ENCODE assay signal across 25 cellular contexts in genomic region chr3:39721076-39721475, GRCh38.
DNase-seq lines count a peak whose midpoint lies in the region.
"Had no signal": no experiment of that assay in that cellular context is flagged by ENCODE, and none has a peak within 500 bp of the region (broad histone marks: within the 10 kb centered on the region; RNA-seq: fewer than 3 reads in every experiment).

No MANE protein-coding gene starts in this region.

- no peaks in the 10 kb centered on the region for H3K9me3 ChIP-seq in HUES64 (ENCODE audit: insufficient read depth, low read depth, low read length)
- H3K9me3 ChIP-seq: Caco-2, MG63, SJSA1 had no signal

- H3K27ac Mint-ChIP-seq in activated T-helper 2 cell treated with anti-CD3 and anti-CD28 coated beads, Interferon-gamma antibody, Interleukin-2, Interleukin-4, amounts not matched to agents 10 μg/mL and 5 μg/mL and 100 μg/mL, durations not matched to agents 14 hours and 24 hours and 36 hours = no peak overlapping the region
- H3K27ac Mint-ChIP-seq: B cell; CD8-positive, alpha-beta T cell; H9 had no signal

- no peak overlapping the region for H2BK5ac ChIP-seq in mesendoderm (ENCODE audit: low read length)

- DNase-seq in AG20443 (ENCODE audit: low spot score) (peak; percentile 22), dedifferentiated amniotic fluid mesenchymal stem cell (ENCODE audit: extremely low spot score) (peak; percentile 50), mesendoderm (peak; percentile 14), NCI-H146 (lab: John Stamatoyannopoulos, UW) (no peak), NCI-H1105 treated with DMSO at 0.1 percent for 48 hours (lab: John Stamatoyannopoulos, UW) (no peak)
- no peak for DNase-seq in activated T-helper 2 cell treated with anti-CD3 and anti-CD28 coated beads, Interferon-gamma antibody, Interleukin-2, Interleukin-4, amounts not matched to agents 10 μg/mL and 5 μg/mL and 100 μg/mL, durations not matched to agents 14 hours and 24 hours and 36 hours (ENCODE audit: low spot score)
- no peak for DNase-seq in activated CD4-positive, alpha-beta T cell treated with anti-CD3 and anti-CD28 coated beads for 4 hours
- DNase-seq: Caco-2; CD8-positive, alpha-beta T cell; EL; GDM1; H9; MG63; NCI-H1092; NCI-H1436; NCI-H187 treated with DMSO at 0.1 percent for 48 hours; NCI-H526; NCI-H82; PC-9; T-helper 1 cell had no signal

- no peaks in the 10 kb centered on the region for H3K4me1 Mint-ChIP-seq in activated T-helper 2 cell treated with anti-CD3 and anti-CD28 coated beads, Interferon-gamma antibody, Interleukin-2, Interleukin-4, amounts not matched to agents 10 μg/mL and 5 μg/mL and 100 μg/mL, durations not matched to agents 14 hours and 24 hours and 36 hours (ENCODE audit: low read depth)
- H3K4me1 Mint-ChIP-seq: B cell had no signal

- no peaks in the 10 kb centered on the region for H3K79me1 ChIP-seq in mesendoderm (ENCODE audit: low read length)

- H4K8ac ChIP-seq in mesendoderm (ENCODE audit: low read depth, low read length) = no peak overlapping the region

- H2AK5ac ChIP-seq in mesendoderm (ENCODE audit: low read length) = no peak overlapping the region

- H3K36me3 ChIP-seq in HUES64 (ENCODE audit: insufficient read depth, low read length) (no peaks in the 10 kb centered on the region), mesendoderm (ENCODE audit: control insufficient read depth, insufficient read depth, low read length) (no peaks in the 10 kb centered on the region)
- H3K36me3 ChIP-seq: MG63, SJSA1 had no signal

- H3K27me3 Mint-ChIP-seq in activated T-helper 2 cell treated with anti-CD3 and anti-CD28 coated beads, Interferon-gamma antibody, Interleukin-2, Interleukin-4, amounts not matched to agents 10 μg/mL and 5 μg/mL and 100 μg/mL, durations not matched to agents 14 hours and 24 hours and 36 hours (ENCODE audit: low read depth) = no peaks in the 10 kb centered on the region
- H3K27me3 Mint-ChIP-seq: B cell had no signal

- H4K5ac ChIP-seq in mesendoderm (ENCODE audit: low read length) = no peak overlapping the region

- no peak overlapping the region for H3K4me3 Mint-ChIP-seq in activated T-helper 2 cell treated with anti-CD3 and anti-CD28 coated beads, Interferon-gamma antibody, Interleukin-2, Interleukin-4, amounts not matched to agents 10 μg/mL and 5 μg/mL and 100 μg/mL, durations not matched to agents 14 hours and 24 hours and 36 hours (ENCODE audit: low read depth)
- H3K4me3 Mint-ChIP-seq: B cell; CD8-positive, alpha-beta T cell; H9 had no signal

- H3K4ac ChIP-seq in mesendoderm (ENCODE audit: low read depth, low read length) = no peak overlapping the region

- no peaks in the 10 kb centered on the region for H3K36me3 Mint-ChIP-seq in activated T-helper 2 cell treated with anti-CD3 and anti-CD28 coated beads, Interferon-gamma antibody, Interleukin-2, Interleukin-4, amounts not matched to agents 10 μg/mL and 5 μg/mL and 100 μg/mL, durations not matched to agents 14 hours and 24 hours and 36 hours (ENCODE audit: low read depth)
- H3K36me3 Mint-ChIP-seq: CD8-positive, alpha-beta T cell had no signal

- H3K9ac ChIP-seq in HUES64 (ENCODE audit: low read depth, low read length) (no peak overlapping the region), mesendoderm (ENCODE audit: low read length) (no peak overlapping the region)

- no peak overlapping the region for H3K4me2 ChIP-seq in mesendoderm (ENCODE audit: low read length)
- H3K4me2 ChIP-seq: PC-9 had no signal

- H3K27ac ChIP-seq in HUES64 (ENCODE audit: low read depth, low read length) (peak overlapping the region; percentile 31; the same call in 1 of the 2 replicates), mesendoderm (ENCODE audit: low read depth, low read length) (no peak overlapping the region)
- H3K27ac ChIP-seq: C4-2B, PC-9, SJSA1 had no signal

- no peak overlapping the region for H3K23ac ChIP-seq in mesendoderm (ENCODE audit: low read length)

- intact Hi-C loops in activated T-helper 2 cell treated with anti-CD3 and anti-CD28 coated beads, Interferon-gamma antibody, Interleukin-2, Interleukin-4, amounts not matched to agents 10 μg/mL and 5 μg/mL and 100 μg/mL, durations not matched to agents 14 hours and 24 hours and 36 hours (cut with micrococcal nuclease) = no loop called here

- no peak overlapping the region for H2BK15ac ChIP-seq in mesendoderm (replicated peaks; ENCODE audit: low read depth)

- H3K27me3 ChIP-seq in HUES64 (ENCODE audit: insufficient read depth, low read length) (no peaks in the 10 kb centered on the region), mesendoderm (ENCODE audit: insufficient read depth, low read length, poor library complexity) (no peaks in the 10 kb centered on the region)
- H3K27me3 ChIP-seq: MG63, SJSA1 had no signal

- no peaks in the 10 kb centered on the region for H3K4me1 ChIP-seq in HUES64 (ENCODE audit: insufficient read depth, low read length)
- H3K4me1 ChIP-seq in mesendoderm (ENCODE audit: control insufficient read depth, low read depth, low read length) = peaks cover 2% of the 10 kb centered on the region
- H3K4me1 ChIP-seq: Caco-2, SJSA1 had no signal

- H3K9me3 Mint-ChIP-seq in activated T-helper 2 cell treated with anti-CD3 and anti-CD28 coated beads, Interferon-gamma antibody, Interleukin-2, Interleukin-4, amounts not matched to agents 10 μg/mL and 5 μg/mL and 100 μg/mL, durations not matched to agents 14 hours and 24 hours and 36 hours = no peaks in the 10 kb centered on the region
- H3K9me3 Mint-ChIP-seq: CD8-positive, alpha-beta T cell; H9 had no signal

- WGBS in HUES64 = 75% methylated on average over 1 of the region's 1 CpG
- WGBS in mesendoderm (ENCODE audit: extremely low coverage, insufficient coverage, low lambda C conversion rate) = no CpG with 5 or more reads among the region's 1 CpG

- no peak overlapping the region for H3K56ac ChIP-seq in mesendoderm (ENCODE audit: low read length)

- no peaks in the 10 kb centered on the region for H3K79me2 ChIP-seq in mesendoderm (ENCODE audit: control insufficient read depth, insufficient read depth, low read length)

- no peak overlapping the region for H3K18ac ChIP-seq in mesendoderm (ENCODE audit: low read length)

- H2BK120ac ChIP-seq in mesendoderm (ENCODE audit: low read depth, low read length) = no peak overlapping the region

- H3K4me3 ChIP-seq in HUES64 (ENCODE audit: low read length) = no peak overlapping the region
- no peak overlapping the region for H3K4me3 ChIP-seq in mesendoderm (ENCODE audit: low read length)
- H3K4me3 ChIP-seq: K562, MG63, PC-9, SJSA1 had no signal

Comparison
In these comparisons a context has a peak if more than half of its experiments do, and no peak if none do; other contexts are left out.
1. DNase-seq: peak in AG20443 (single experiment), dedifferentiated amniotic fluid mesenchymal stem cell (single experiment) and mesendoderm (single experiment); none in activated T-helper 2 cell treated with anti-CD3 and anti-CD28 coated beads, Interferon-gamma antibody, Interleukin-2, Interleukin-4, amounts not matched to agents 10 μg/mL and 5 μg/mL and 100 μg/mL, durations not matched to agents 14 hours and 24 hours and 36 hours (single experiment), NCI-H146 (single experiment), NCI-H1105 treated with DMSO at 0.1 percent for 48 hours (single experiment) and activated CD4-positive, alpha-beta T cell treated with anti-CD3 and anti-CD28 coated beads for 4 hours (0 of 2).